In genomic region chr11:45933131-45933821, GRCh38 we compare ENCODE assay signal across 8 cellular contexts. TPM values are rescaled to one million over a fixed set of nuclear protein-coding genes. Genes with fewer than 3 reads are reported as not detected.
DNase-seq lines count a peak whose midpoint lies in the region; ATAC-seq, FAIRE-seq and TF ChIP-seq lines count a peak whose summit lies in the region.

No MANE protein-coding gene starts in this region.

- H3K4me3 Mint-ChIP-seq in nephron progenitor cell, result no peak overlapping the region

- H3K27me3 Mint-ChIP-seq in nephron progenitor cell (ENCODE audit: low read depth, poor library complexity), result peaks cover 6% of the 10 kb centered on the region

- FAIRE-seq in GM12892 (lab: Jason Lieb, UNC), result peak; percentile 46

- TF ChIP-seq POLR2A in GM12892 (IDR thresholded peaks at IDR 0.05; ENCODE audit: low read depth, low read length), result no peak

- DNase-seq in GM12892 (ENCODE audit: insufficient read length) (no peak), LNCaP clone FGC (ENCODE audit: low read depth) (peak; percentile 90), astrocyte of the spinal cord (ENCODE audit: low read depth, low spot score) (peak; percentile 35), nephron progenitor cell (no peak), SKM-1 treated with dmso at 0.1 percent for 144 hours (lab: John Stamatoyannopoulos, UW; ENCODE audit: unreplicated experiment) (no peak), nucleus accumbens (lab: John Stamatoyannopoulos, UW) (no peak)

- H3K4me3 ChIP-seq in LNCaP clone FGC (ENCODE audit: low read depth, low read length), result peak overlapping the region; percentile 25
- H3K4me3 ChIP-seq in astrocyte of the spinal cord (ENCODE audit: low read depth, low read length), result no peak overlapping the region

- peaks cover 47% of the 10 kb centered on the region for H3K36me3 Mint-ChIP-seq in nephron progenitor cell (ENCODE audit: low read depth)

- peaks cover 41% of the 10 kb centered on the region for H3K4me1 Mint-ChIP-seq in nephron progenitor cell

- TF ChIP-seq CTCF in LNCaP clone FGC (IDR thresholded peaks at IDR 0.05; ENCODE audit: control insufficient read depth, extremely low read depth, insufficient read depth) (no peak), astrocyte of the spinal cord (IDR thresholded peaks at IDR 0.05; ENCODE audit: low read depth, low read length) (no peak), nephron progenitor cell (IDR thresholded peaks at IDR 0.05) (no peak)

- peak overlapping the region; percentile 61 for H3K27ac Mint-ChIP-seq in nephron progenitor cell

- in situ Hi-C loops in astrocyte of the spinal cord (cut with HindIII; ENCODE audit: low sequenced_read_pairs), result no loop called here

- no peaks in the 10 kb centered on the region for H3K9me3 Mint-ChIP-seq in nephron progenitor cell

- no peak for ATAC-seq in HG02938 (IDR thresholded peaks at IDR 0.05; ENCODE audit: unreplicated experiment)
- ATAC-seq in GM21528 (IDR thresholded peaks at IDR 0.05; ENCODE audit: low FRiP score, unreplicated experiment), result no peak

RNA-seq across cellular contexts. Expression of gene LARGE2, which starts 10.8 kb away (rescaled TPM):
- polyA plus RNA-seq in GM12892 (2012; ENCODE audit: missing spikeins), result not detected

RNA-seq across cellular contexts. Expression of gene PEX16, which starts 15.6 kb away (rescaled TPM):
- polyA plus RNA-seq in GM12892 (2012; ENCODE audit: missing spikeins), result 14.3 TPM

RNA-seq across cellular contexts. Expression of gene FREY1, which starts 26.2 kb away (rescaled TPM):
- polyA plus RNA-seq in GM12892 (2012; ENCODE audit: missing spikeins), result not detected

RNA-seq across cellular contexts. Expression of gene MAPK8IP1, which starts 47.8 kb away (rescaled TPM):
- 0.15 TPM for polyA plus RNA-seq in GM12892 (2012; ENCODE audit: missing spikeins)

Comparison
In these comparisons a context has a peak if more than half of its experiments do, and no peak if none do; other contexts are left out.
1. DNase-seq: peak in LNCaP clone FGC (single experiment) and astrocyte of the spinal cord (single experiment); none in GM12892 (single experiment), nephron progenitor cell (single experiment), SKM-1 treated with dmso at 0.1 percent for 144 hours (single experiment) and nucleus accumbens (0 of 56).